23 cellular contexts compared by ENCODE assay signal in the genomic region with DNA sequence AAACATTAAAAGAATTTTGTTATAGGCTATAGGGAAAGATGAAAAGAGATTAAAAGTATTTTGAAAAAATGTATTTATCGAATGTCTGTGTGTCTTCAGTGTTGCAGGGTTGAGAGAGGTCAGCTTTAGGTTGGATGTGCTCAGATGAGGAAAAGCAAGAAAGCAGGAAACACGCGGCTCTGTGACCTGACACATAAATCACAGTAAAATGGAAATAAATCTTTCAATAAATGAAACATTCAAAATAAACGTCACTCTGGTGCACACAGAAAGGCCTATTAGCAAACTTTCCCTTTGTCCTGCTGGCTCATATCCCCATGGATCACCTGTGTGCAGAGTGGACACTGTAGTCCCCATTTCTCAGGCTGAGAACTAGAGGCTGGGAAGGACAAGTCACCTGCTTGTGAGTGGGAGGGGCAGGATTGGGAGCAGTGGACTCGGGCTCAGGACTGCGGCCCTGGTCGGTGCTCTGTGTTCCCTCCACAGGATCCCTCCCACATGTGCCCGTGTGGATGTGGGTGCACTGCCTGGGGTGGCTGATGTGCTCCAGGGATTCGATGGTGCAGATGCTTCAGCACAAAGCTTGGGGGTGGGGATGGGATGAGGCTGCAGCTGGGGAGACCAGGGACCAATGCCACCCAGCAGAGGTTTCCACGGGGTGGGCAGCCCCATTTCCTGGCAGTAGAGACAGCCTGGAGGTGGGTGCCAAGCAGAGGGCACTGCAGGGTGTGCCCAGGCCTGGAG.
"Had no signal": no experiment of that assay in that cellular context is flagged by ENCODE, and none has a peak within 500 bp of the region (broad histone marks: within the 10 kb centered on the region; RNA-seq: fewer than 3 reads in every experiment).

No MANE protein-coding gene starts in this region.

- H3K27ac Mint-ChIP-seq: activated naive CD8-positive, alpha-beta T cell treated with anti-CD3 and anti-CD28 coated beads for 36 hours; memory B cell; nephron; WTC11 had no signal

- H3K27me3 ChIP-seq: body of pancreas, hepatocyte, transverse colon had no signal

- H3K4me1 Mint-ChIP-seq: memory B cell, nephron, WTC11 had no signal

- H3K27ac ChIP-seq: body of pancreas, coronary artery, esophagus squamous epithelium, hepatocyte, left ventricle myocardium inferior, prostate gland, transverse colon had no signal

- H3K4me3 Mint-ChIP-seq: activated naive CD8-positive, alpha-beta T cell treated with anti-CD3 and anti-CD28 coated beads for 36 hours; nephron; WTC11 had no signal

- H3K36me3 ChIP-seq: esophagus squamous epithelium, left ventricle myocardium inferior, prostate gland, transverse colon had no signal

- ATAC-seq: body of pancreas; right cardiac atrium; stimulated activated naive CD8-positive, alpha-beta T cell treated with anti-CD3 and anti-CD28 coated beads, Interleukin-15, Interleukin-2, amounts not matched to agents 100 U/mL and 50 U/mL, for 24 hours; WTC11 had no signal

- H3K4me3 ChIP-seq: body of pancreas, coronary artery, esophagus squamous epithelium, hepatocyte, left ventricle myocardium inferior, prostate gland, skin epidermis, transverse colon had no signal

- FAIRE-seq: TTC549 had no signal

- H3K9me3 ChIP-seq: body of pancreas, esophagus squamous epithelium, left ventricle myocardium inferior, prostate gland, transverse colon had no signal

- H3K27me3 Mint-ChIP-seq: activated naive CD8-positive, alpha-beta T cell treated with anti-CD3 and anti-CD28 coated beads for 36 hours had no signal

- H3K4me1 ChIP-seq: esophagus squamous epithelium, left ventricle myocardium inferior, prostate gland, transverse colon had no signal

- DNase-seq: activated CD4-positive, alpha-beta T cell treated with anti-CD3 and anti-CD28 coated beads for 48 hours; activated CD8-positive, alpha-beta memory T cell treated with anti-CD3 and anti-CD28 coated beads for 24 hours; activated effector memory CD4-positive, alpha-beta T cell treated with Interleukin-2 at 50 U/mL for 16 hours; activated naive CD8-positive, alpha-beta T cell treated with anti-CD3 and anti-CD28 coated beads for 36 hours; amygdala; body of pancreas; central memory CD4-positive, alpha-beta T cell; esophagus squamous epithelium; left ventricle myocardium inferior; occipital lobe; right cardiac atrium; stimulated activated CD4-positive, alpha-beta T cell treated with anti-CD3 and anti-CD28 coated beads, Interleukin-15, amount 100 ng/mL, for 24 hours; stimulated activated CD4-positive, alpha-beta T cell treated with anti-CD3 and anti-CD28 coated beads, Interleukin-4, amount 100 ng/mL, for 1 hour; stimulated activated naive CD8-positive, alpha-beta T cell treated with anti-CD3 and anti-CD28 coated beads, Interleukin-15, Interleukin-2, amounts not matched to agents 100 U/mL and 50 U/mL, for 24 hours; transverse colon had no signal

- H3K36me3 Mint-ChIP-seq: activated naive CD8-positive, alpha-beta T cell treated with anti-CD3 and anti-CD28 coated beads for 36 hours; memory B cell; WTC11 had no signal

- H3K9me3 Mint-ChIP-seq: activated naive CD8-positive, alpha-beta T cell treated with anti-CD3 and anti-CD28 coated beads for 36 hours; memory B cell; nephron; WTC11 had no signal
